In genomic region chr14:35331605-35332516, GRCh38 we compare ENCODE assay signal across 7 cellular contexts. TPM values are rescaled to one million over a fixed set of nuclear protein-coding genes. Genes with fewer than 3 reads are reported as not detected.
DNase-seq lines count a peak whose midpoint lies in the region; ATAC-seq and TF ChIP-seq lines count a peak whose summit lies in the region.

No MANE protein-coding gene starts in this region.

- H3K27me3 Mint-ChIP-seq in activated CD8-positive, alpha-beta T cell treated with anti-CD3 and anti-CD28 coated beads for 36 hours = no peaks in the 10 kb centered on the region

- peak overlapping the region; percentile 95 for H3K27ac Mint-ChIP-seq in activated CD8-positive, alpha-beta T cell treated with anti-CD3 and anti-CD28 coated beads for 36 hours

- no peak for DNase-seq in activated CD8-positive, alpha-beta T cell treated with anti-CD3 and anti-CD28 coated beads for 36 hours
- DNase-seq in kidney glomerular epithelial cell (lab: John Stamatoyannopoulos, UW) (peak; percentile 33), NCI-H524 (lab: John Stamatoyannopoulos, UW) (no peak)
- no peak for DNase-seq in stimulated activated CD4-positive, alpha-beta T cell treated with anti-CD3 and anti-CD28 coated beads, Interleukin-4, amount 100 ng/mL, for 24 hours

- ATAC-seq in GM18909 (IDR thresholded peaks at IDR 0.05; ENCODE audit: poor library complexity, unreplicated experiment) = peak; percentile 47
- ATAC-seq in HG03045 (IDR thresholded peaks at IDR 0.05; ENCODE audit: unreplicated experiment) = peak; percentile 58
- no peak for ATAC-seq in activated CD8-positive, alpha-beta T cell treated with anti-CD3 and anti-CD28 coated beads for 36 hours
- no peak for ATAC-seq in GM18870 (IDR thresholded peaks at IDR 0.05; ENCODE audit: unreplicated experiment)

- no peaks in the 10 kb centered on the region for H3K9me3 Mint-ChIP-seq in activated CD8-positive, alpha-beta T cell treated with anti-CD3 and anti-CD28 coated beads for 36 hours

- H3K4me3 Mint-ChIP-seq in activated CD8-positive, alpha-beta T cell treated with anti-CD3 and anti-CD28 coated beads for 36 hours = no peak overlapping the region

- CTCF ChIA-PET in activated CD8-positive, alpha-beta T cell treated with anti-CD3 and anti-CD28 coated beads for 36 hours (lab: Charles Lee) = interaction anchor here (1.2 to 2.5 kb wide), 6 partner anchors 9 to 102 kb away, joined by 4 to 18 read pairs (median 9); partner anchors contain the start of gene NFKBIA

- H3K4me1 Mint-ChIP-seq in activated CD8-positive, alpha-beta T cell treated with anti-CD3 and anti-CD28 coated beads for 36 hours (ENCODE audit: low read depth) = peaks cover 30% of the 10 kb centered on the region

- intact Hi-C loops in activated CD8-positive, alpha-beta T cell treated with anti-CD3 and anti-CD28 coated beads for 36 hours (cut with micrococcal nuclease) = no loop called here

- POLR2A ChIA-PET in activated CD8-positive, alpha-beta T cell treated with anti-CD3 and anti-CD28 coated beads for 36 hours (lab: Charles Lee) = interaction anchor here (1.4 to 11.8 kb wide), 7 partner anchors 20 to 84 kb away, joined by 4 to 157 read pairs (median 6); partner anchors contain the start of genes NFKBIA and PSMA6

- no peaks in the 10 kb centered on the region for H3K36me3 Mint-ChIP-seq in activated CD8-positive, alpha-beta T cell treated with anti-CD3 and anti-CD28 coated beads for 36 hours (ENCODE audit: low read depth)

- no peak for TF ChIP-seq CTCF in activated CD8-positive, alpha-beta T cell treated with anti-CD3 and anti-CD28 coated beads for 36 hours (IDR thresholded peaks at IDR 0.05)

RNA-seq across cellular contexts. Expression of gene PSMA6, which starts 39.7 kb away (rescaled TPM):
- 100 to 1,000 TPM; 361 to 393 TPM for total RNA-seq in activated CD8-positive, alpha-beta T cell treated with anti-CD3 and anti-CD28 coated beads for 36 hours

Comparison
In these comparisons a context has a peak if more than half of its experiments do, and no peak if none do; other contexts are left out.
1. ATAC-seq: peak in GM18909 (single experiment) and HG03045 (single experiment); none in activated CD8-positive, alpha-beta T cell treated with anti-CD3 and anti-CD28 coated beads for 36 hours (single experiment) and GM18870 (single experiment).